ENCODE assay signal across 1 cellular context in genomic region chr19:18895038-18895827, GRCh38.
TF ChIP-seq lines count a peak whose summit lies in the region.

No MANE protein-coding gene starts in this region.

TF ChIP-seq in HepG2, 621 proteins besides CTCF, POLR2A, EP300 and RAD21 (continued from another document and continues in another):
- TF ChIP-seq RFX1 (IDR thresholded peaks at IDR 0.05): no peak
- peak; percentile 21; the same call in 1 of the 2 replicates for TF ChIP-seq ZNF546 (CRISPR knock-in tag; conservative IDR thresholded peaks at IDR 0.05)
- peak; percentile 19; the same call in 1 of the 2 replicates for TF ChIP-seq TBX2 (CRISPR knock-in tag; IDR thresholded peaks at IDR 0.05; ENCODE audit: borderline replicate concordance)
- peak; percentile 24 for TF ChIP-seq PATZ1 (CRISPR knock-in tag; IDR thresholded peaks at IDR 0.05)
- TF ChIP-seq SOX6 (IDR thresholded peaks at IDR 0.05): no peak
- no peak for TF ChIP-seq SOX6 (CRISPR knock-in tag; IDR thresholded peaks at IDR 0.05)
- TF ChIP-seq ZSCAN5A (CRISPR knock-in tag; IDR thresholded peaks at IDR 0.05; ENCODE audit: borderline replicate concordance): no peak; the same call in 1 of the 2 replicates
- peak; percentile 9; the same call in 1 of the 2 replicates for TF ChIP-seq ARID5B (CRISPR knock-in tag; IDR thresholded peaks at IDR 0.05)
- no peak for TF ChIP-seq SSRP1 (CRISPR knock-in tag; IDR thresholded peaks at IDR 0.05)
- peak; percentile 35; the same call in 1 of the 2 replicates for TF ChIP-seq ZNF580 (CRISPR knock-in tag; IDR thresholded peaks at IDR 0.05; ENCODE audit: borderline replicate concordance, low read depth)
- TF ChIP-seq GLMP (CRISPR knock-in tag; IDR thresholded peaks at IDR 0.05; ENCODE audit: borderline replicate concordance): no peak
- TF ChIP-seq ZNF362 (CRISPR knock-in tag; IDR thresholded peaks at IDR 0.05; ENCODE audit: borderline replicate concordance): no peak
- TF ChIP-seq ZNF891 (CRISPR knock-in tag; IDR thresholded peaks at IDR 0.05): no peak
- TF ChIP-seq TEAD3 (CRISPR knock-in tag; optimal IDR thresholded peaks at IDR 0.05; ENCODE audit: borderline replicate concordance): peak; percentile 61
- TF ChIP-seq ZSCAN22 (CRISPR knock-in tag; IDR thresholded peaks at IDR 0.05): no peak
- TF ChIP-seq ZSCAN21 (CRISPR knock-in tag; IDR thresholded peaks at IDR 0.05; ENCODE audit: borderline replicate concordance): peak; percentile 62; the same call in 1 of the 2 replicates
- TF ChIP-seq ZNF142 (CRISPR knock-in tag; IDR thresholded peaks at IDR 0.05): no peak; the same call in 1 of the 2 replicates
- TF ChIP-seq GFI1 (CRISPR knock-in tag; IDR thresholded peaks at IDR 0.05; ENCODE audit: borderline replicate concordance): no peak
- no peak for TF ChIP-seq ZNF788 (CRISPR knock-in tag; IDR thresholded peaks at IDR 0.05; ENCODE audit: borderline replicate concordance)
- TF ChIP-seq HNF4A (CRISPR knock-in tag; IDR thresholded peaks at IDR 0.05): no peak
- TF ChIP-seq TAF1 (CRISPR knock-in tag; IDR thresholded peaks at IDR 0.05): peak; percentile 34; the same call in 1 of the 2 replicates
- TF ChIP-seq MEIS2 (CRISPR knock-in tag; IDR thresholded peaks at IDR 0.05): 0 out of 2 replicates have a peak, but pooled peaks have one; percentile 33
- TF ChIP-seq ZNF430 (CRISPR knock-in tag; IDR thresholded peaks at IDR 0.05): 0 out of 2 replicates have a peak, but pooled peaks have one; percentile 58
- peak; percentile 93 for TF ChIP-seq ZNF687 (CRISPR knock-in tag; IDR thresholded peaks at IDR 0.05)
- TF ChIP-seq ERF (CRISPR knock-in tag; IDR thresholded peaks at IDR 0.05): peak; percentile 36; the same call in 1 of the 2 replicates
- no peak for TF ChIP-seq GATAD2A (CRISPR knock-in tag; IDR thresholded peaks at IDR 0.05)
- no peak for TF ChIP-seq LCORL (IDR thresholded peaks at IDR 0.05)
- TF ChIP-seq LCORL (CRISPR knock-in tag; IDR thresholded peaks at IDR 0.05): no peak
- TF ChIP-seq ZMYM2 (CRISPR knock-in tag; IDR thresholded peaks at IDR 0.05): no peak
- no peak for TF ChIP-seq GATA4 (IDR thresholded peaks at IDR 0.05; ENCODE audit: borderline replicate concordance, low read depth)
- TF ChIP-seq CERS6 (CRISPR knock-in tag; IDR thresholded peaks at IDR 0.05): no peak
- TF ChIP-seq ZNF83 (CRISPR knock-in tag; IDR thresholded peaks at IDR 0.05; ENCODE audit: borderline replicate concordance): no peak
- peak; percentile 26; the same call in 1 of the 2 replicates for TF ChIP-seq BCL6 (CRISPR knock-in tag; IDR thresholded peaks at IDR 0.05)
- no peak for TF ChIP-seq AGO1 (IDR thresholded peaks at IDR 0.05; ENCODE audit: low read depth, low read length, poor library complexity, severe bottlenecking)
- TF ChIP-seq BATF2 (CRISPR knock-in tag; IDR thresholded peaks at IDR 0.05): no peak
